In the genomic region with DNA sequence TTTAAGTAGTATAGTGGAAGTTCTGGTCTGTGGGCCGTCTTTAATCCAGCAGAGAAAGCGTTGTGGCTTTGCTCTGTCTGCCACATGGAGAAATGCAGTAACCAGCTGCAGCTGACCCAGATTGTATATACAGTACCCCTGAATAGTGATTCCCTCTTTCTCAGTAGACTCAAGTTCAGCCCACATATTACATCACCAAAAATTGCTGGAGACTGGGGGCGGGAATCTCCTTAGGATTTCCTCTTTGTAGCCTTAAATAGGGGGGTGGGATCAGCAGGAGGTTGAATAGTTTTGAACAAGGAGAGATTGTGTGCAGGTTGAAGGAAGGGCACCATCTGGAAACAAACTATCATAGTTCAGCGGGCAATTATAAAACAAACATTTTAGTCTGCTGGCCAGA, we compare ENCODE assay signal across 11 cellular contexts. TPM values are rescaled to one million over a fixed set of nuclear protein-coding genes. Genes with fewer than 3 reads are reported as not detected.
DNase-seq lines count a peak whose midpoint lies in the region; ATAC-seq, FAIRE-seq and TF ChIP-seq lines count a peak whose summit lies in the region.
"Had no signal": no experiment of that assay in that cellular context is flagged by ENCODE, and none has a peak within 500 bp of the region (broad histone marks: within the 10 kb centered on the region; RNA-seq: fewer than 3 reads in every experiment).

A gene with protein sequence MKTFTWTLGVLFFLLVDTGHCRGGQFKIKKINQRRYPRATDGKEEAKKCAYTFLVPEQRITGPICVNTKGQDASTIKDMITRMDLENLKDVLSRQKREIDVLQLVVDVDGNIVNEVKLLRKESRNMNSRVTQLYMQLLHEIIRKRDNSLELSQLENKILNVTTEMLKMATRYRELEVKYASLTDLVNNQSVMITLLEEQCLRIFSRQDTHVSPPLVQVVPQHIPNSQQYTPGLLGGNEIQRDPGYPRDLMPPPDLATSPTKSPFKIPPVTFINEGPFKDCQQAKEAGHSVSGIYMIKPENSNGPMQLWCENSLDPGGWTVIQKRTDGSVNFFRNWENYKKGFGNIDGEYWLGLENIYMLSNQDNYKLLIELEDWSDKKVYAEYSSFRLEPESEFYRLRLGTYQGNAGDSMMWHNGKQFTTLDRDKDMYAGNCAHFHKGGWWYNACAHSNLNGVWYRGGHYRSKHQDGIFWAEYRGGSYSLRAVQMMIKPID (minus strand): TSS at position 134 of the 400 bp plus-strand sequence. CDS start 5,301 bp downstream, outside the sequence.

- H3K4me3 ChIP-seq in HEK293 (ENCODE audit: low read depth, low read length): no peak within 1 kb of the TSS
- peak within 1 kb of the TSS; percentile 1 for H3K4me3 ChIP-seq in colonic mucosa
- peak within 1 kb of the TSS; percentile 46 to 75 (median 68) for H3K4me3 ChIP-seq in HepG2 (replicated peaks in 1 of 3; ENCODE audit: insufficient read depth in 1 of 3, low read depth in 2 of 3, low read length in 3 of 3)
- peak within 1 kb of the TSS in 1 of 2 donors; percentile 7 for H3K4me3 ChIP-seq in small intestine (ENCODE audit: low read depth in 1 of 2, low read length in 2 of 2)

- ATAC-seq in HepG2 (peak; percentile 88), T-helper 17 cell (no peak)
- no peak for ATAC-seq in stimulated activated naive CD8-positive, alpha-beta T cell treated with anti-CD3 and anti-CD28 coated beads, Interleukin-15, Interleukin-2, amounts not matched to agents 100 U/mL and 50 U/mL, for 24 hours
- ATAC-seq: activated CD8-positive, alpha-beta memory T cell treated with anti-CD3 and anti-CD28 coated beads, Interleukin-2, amount 10 ng/mL, durations not matched to agents 7 days and 5 days had no signal

- no peaks in the 10 kb centered on the region for H3K36me3 Mint-ChIP-seq in T-helper 17 cell (ENCODE audit: low read depth)
- H3K36me3 Mint-ChIP-seq: activated CD8-positive, alpha-beta memory T cell treated with anti-CD3 and anti-CD28 coated beads, Interleukin-2, amount 10 ng/mL, durations not matched to agents 7 days and 5 days had no signal

- TF ChIP-seq POLR2A in HepG2 (IDR thresholded peaks at IDR 0.05; ENCODE audit: insufficient read depth in 1 of 2, low read depth in 2 of 2, low read length in 2 of 2) (no peak), erythroblast (IDR thresholded peaks at IDR 0.05; ENCODE audit: low read length) (no peak)

- H3K9ac ChIP-seq in colonic mucosa (ENCODE audit: low read depth in 2 of 2, low read length in 2 of 2) (peak within 1 kb of the TSS in 1 of 2 donors; percentile 32), HepG2 (ENCODE audit: insufficient read depth, low read depth, low read length) (peak within 1 kb of the TSS; percentile 33; the same call in 1 of the 2 replicates)

- POLR2A ChIA-PET in HEK293 (lab: Yijun Ruan, JAX): no interaction called here
- POLR2A ChIA-PET in HepG2 (lab: Yijun Ruan, JAX): interaction anchor here (1.0 to 1.1 kb wide), 2 partner anchors 11 to 46 kb away, joined by 4 read pairs; no protein-coding TSS in a partner anchor

- no peak for TF ChIP-seq RAD21 in HepG2 (CRISPR knock-in tag; IDR thresholded peaks at IDR 0.05)

- CTCF ChIA-PET in HEK293 (lab: Yijun Ruan, JAX): interaction anchor here (0.6 kb wide), 2 partner anchors 10 to 697 kb away, joined by 3 to 5 read pairs; no protein-coding TSS in a partner anchor
- CTCF ChIA-PET in HepG2 (lab: Yijun Ruan, JAX; ENCODE audit: low intra/inter-chr PET ratio, low total read pairs): no interaction called here

- H3K27ac Mint-ChIP-seq in T-helper 17 cell: no peak within 1 kb of the TSS
- H3K27ac Mint-ChIP-seq: activated CD8-positive, alpha-beta memory T cell treated with anti-CD3 and anti-CD28 coated beads, Interleukin-2, amount 10 ng/mL, durations not matched to agents 7 days and 5 days had no signal

- TF ChIP-seq CTCF in HEK293 (tag by site-specific recombination; IDR thresholded peaks at IDR 0.05) (no peak), colonic mucosa (IDR thresholded peaks at IDR 0.05) (no peak), HepG2 (CRISPR knock-in tag; IDR thresholded peaks at IDR 0.05) (no peak)

- no peak within 1 kb of the TSS for H3K4me3 Mint-ChIP-seq in T-helper 17 cell
- H3K4me3 Mint-ChIP-seq: activated CD8-positive, alpha-beta memory T cell treated with anti-CD3 and anti-CD28 coated beads, Interleukin-2, amount 10 ng/mL, durations not matched to agents 7 days and 5 days had no signal

- H4K20me1 ChIP-seq in HepG2 (ENCODE audit: insufficient read depth, low read length): no peaks in the 10 kb centered on the region; the same call in 1 of the 2 replicates

- H3K4me2 ChIP-seq in HepG2 (ENCODE audit: low read depth, low read length): peak within 1 kb of the TSS; percentile 75

- no peak for DNase-seq in colonic mucosa
- peak; percentile 88 for DNase-seq in HepG2 (ENCODE audit: low spot score)
- no peak for DNase-seq in small intestine
- no peak for DNase-seq in NCI-H1436 (lab: John Stamatoyannopoulos, UW)
- DNase-seq in stimulated activated naive CD8-positive, alpha-beta T cell treated with anti-CD3 and anti-CD28 coated beads, Interleukin-15, Interleukin-2, amounts not matched to agents 100 U/mL and 50 U/mL, for 24 hours: no peak
- no peak for DNase-seq in T-helper 17 cell
- no peak for DNase-seq in erythroblast (lab: John Stamatoyannopoulos, UW)
- DNase-seq: activated CD8-positive, alpha-beta memory T cell treated with anti-CD3 and anti-CD28 coated beads, Interleukin-2, amount 10 ng/mL, durations not matched to agents 7 days and 5 days; glutamatergic neuron had no signal

- 3% methylated on average over 4 of the region's 4 CpGs for WGBS in HepG2 (ENCODE audit: low lambda C conversion rate)
- 19 to 31% (median 30%) methylated on average over 4 of the region's 4 CpGs for WGBS in small intestine, 3 donors

- H3K4me1 Mint-ChIP-seq in T-helper 17 cell: peaks cover 5% of the 10 kb centered on the region

- H3K27me3 Mint-ChIP-seq in T-helper 17 cell: no peaks in the 10 kb centered on the region
- H3K27me3 Mint-ChIP-seq: activated CD8-positive, alpha-beta memory T cell treated with anti-CD3 and anti-CD28 coated beads, Interleukin-2, amount 10 ng/mL, durations not matched to agents 7 days and 5 days had no signal

- H3K36me3 ChIP-seq in HEK293 (ENCODE audit: control insufficient read depth in 2 of 2, insufficient read depth in 1 of 2, low read length in 2 of 2): no peaks in the 10 kb centered on the region
- no peaks in the 10 kb centered on the region for H3K36me3 ChIP-seq in colonic mucosa
- no peaks in the 10 kb centered on the region for H3K36me3 ChIP-seq in HepG2 (replicated peaks in 1 of 2; ENCODE audit: control insufficient read depth in 1 of 2, insufficient read depth in 2 of 2, low read length in 2 of 2)
- no peaks in the 10 kb centered on the region for H3K36me3 ChIP-seq in small intestine (ENCODE audit: control insufficient read depth in 2 of 2, insufficient read depth in 2 of 2, low read length in 2 of 2)

- H3K4me1 ChIP-seq in HEK293 (ENCODE audit: control insufficient read depth, insufficient read depth, low read length): peaks cover 16% of the 10 kb centered on the region
- peaks cover 3% of the 10 kb centered on the region for H3K4me1 ChIP-seq in colonic mucosa
- peaks cover 54% of the 10 kb centered on the region for H3K4me1 ChIP-seq in HepG2 (ENCODE audit: insufficient read depth, low read length)
- H3K4me1 ChIP-seq in small intestine (ENCODE audit: control insufficient read depth in 2 of 2, insufficient read depth in 1 of 2, low read depth in 1 of 2, low read length in 1 of 2): peaks cover 6% of the 10 kb centered on the region in 2 donors

- no peak within 1 kb of the TSS for H2AFZ ChIP-seq in HepG2 (ENCODE audit: low read length)

- peaks cover 19% of the 10 kb centered on the region for H3K79me2 ChIP-seq in HepG2 (ENCODE audit: insufficient read depth, low read length)

- H3K27me3 ChIP-seq in colonic mucosa (no peaks in the 10 kb centered on the region), HepG2 (ENCODE audit: control insufficient read depth in 1 of 2, insufficient read depth in 2 of 2, low read length in 2 of 2) (no peaks in the 10 kb centered on the region), small intestine (ENCODE audit: control insufficient read depth in 2 of 2, insufficient read depth in 2 of 2, low read length in 2 of 2) (no peaks in the 10 kb centered on the region)

- TF ChIP-seq EP300 in HepG2 (IDR thresholded peaks at IDR 0.05; ENCODE audit: low read depth in 2 of 2, low read length in 2 of 2): peak in 1 of 2 experiments; percentile 65; a peak in 2 of 4 replicates
- no peak for TF ChIP-seq EP300 in HepG2 (CRISPR knock-in tag; IDR thresholded peaks at IDR 0.05; ENCODE audit: borderline replicate concordance)

- BruUV-seq in HepG2 (replicated peaks; lab: Mats Ljungman, UMichigan): no TSS peak

- no peaks in the 10 kb centered on the region for H3K9me3 ChIP-seq in HEK293 (ENCODE audit: control insufficient read depth, insufficient read depth, low read depth, low read length)
- H3K9me3 ChIP-seq in colonic mucosa: no peaks in the 10 kb centered on the region
- H3K9me3 ChIP-seq in HepG2 (ENCODE audit: low read length): no peaks in the 10 kb centered on the region
- no peaks in the 10 kb centered on the region for H3K9me3 ChIP-seq in small intestine (ENCODE audit: control insufficient read depth, low read depth)
- no peaks in the 10 kb centered on the region for H3K9me3 ChIP-seq in T-helper 17 cell (ENCODE audit: control insufficient read depth, low read length, poor library complexity, severe bottlenecking)

- peak; percentile 34 for FAIRE-seq in HepG2 (lab: Jason Lieb, UNC)
- FAIRE-seq in small intestine (lab: Jason Lieb, UNC): no peak

- H3K27ac ChIP-seq in HEK293 (ENCODE audit: extremely low read depth, low read depth, low read length) (no peak within 1 kb of the TSS), colonic mucosa (peak within 1 kb of the TSS; percentile 25), HepG2 (ENCODE audit: extremely low read length, insufficient read depth, low read length) (peak within 1 kb of the TSS; percentile 63), small intestine (ENCODE audit: low read depth in 1 of 2, low read length in 1 of 2) (peak within 1 kb of the TSS; percentile 73 to 77)

- intact Hi-C loops in colonic mucosa (cut with DNase I): no loop called here
- intact Hi-C loops in HepG2 (cut with micrococcal nuclease; ENCODE audit: unreplicated experiment): loop anchor here (2.0 to 10.0 kb wide), 4 partner anchors 46 to 326 kb away; no protein-coding TSS in a partner anchor

- in situ Hi-C loops in HepG2 (cut with HindIII; ENCODE audit: extremely low pct_ligation_motif_present, low pct_unique_long_range_greater_than_20kb): no loop called here

RNA-seq across cellular contexts. Expression of the gene that starts here (rescaled TPM):
- total RNA-seq in colonic mucosa (1 to 10 TPM; 2.8 to 5.7 TPM), HepG2 (2016; rRNA removed; fragmentation: Illumina TruSeq; extraction: Trizol) (2.2 and 2.9 TPM in 2 replicates), T-helper 17 cell (not detected)
- total RNA-seq in HepG2 (2016; cell fraction: cytosol; rRNA removed; fragmentation: Illumina TruSeq; extraction: Trizol; ENCODE audit: low read depth): 0.71 TPM in 1 of 2 replicates, not detected in the other
- total RNA-seq in HepG2 (2016; cell fraction: insoluble cytoplasmic fraction; rRNA removed; fragmentation: Illumina TruSeq; extraction: Trizol): 1.7 and 2.9 TPM in 2 replicates
- 0.56 and 0.59 TPM in 2 replicates for total RNA-seq in HepG2 (2016; cell fraction: membrane; rRNA removed; fragmentation: Illumina TruSeq; extraction: Trizol)
- 3.6 and 4.3 TPM in 2 replicates for total RNA-seq in HepG2 (2016; cell fraction: nucleus; rRNA removed; fragmentation: Illumina TruSeq; extraction: Trizol)
- polyA plus RNA-seq in HepG2 (2011; rRNA removed) (3.5 and 9.3 TPM in 2 replicates), small intestine (10 to 100 TPM in 1 of 3 donors, 1 to 10 TPM in 2; 1.3 to 24.4 (median 4.1) TPM)
- 3.1 and 3.2 TPM in 2 replicates for polyA plus RNA-seq in HepG2 (2011; cell fraction: cytosol; rRNA removed)
- 1.5 and 3.6 TPM in 2 replicates for polyA plus RNA-seq in HepG2 (2011; cell fraction: nucleus; rRNA removed)
- 2.9 and 6.3 TPM in 2 replicates for polyA plus RNA-seq in HepG2 (2012)
- polyA plus RNA-seq in HepG2 (2016; cell fraction: cytosol; fragmentation: Illumina TruSeq; extraction: Trizol; ENCODE audit: low read depth): 0.10 and 0.25 TPM in 2 replicates
- 1.5 and 1.8 TPM in 2 replicates for polyA plus RNA-seq in HepG2 (2016; cell fraction: insoluble cytoplasmic fraction; fragmentation: Illumina TruSeq; extraction: Trizol; ENCODE audit: low read depth)
- 0.27 and 0.65 TPM in 2 replicates for polyA plus RNA-seq in HepG2 (2016; cell fraction: membrane; fragmentation: Illumina TruSeq; extraction: Trizol; ENCODE audit: low read depth)
- polyA plus RNA-seq in HepG2 (2016; cell fraction: nucleus; fragmentation: Illumina TruSeq; extraction: Trizol; ENCODE audit: insufficient read depth, low read depth): 3.7 and 4.3 TPM in 2 replicates
- 4.0 TPM in 1 of 2 replicates, not detected in the other for polyA minus RNA-seq in HepG2 (2011; rRNA and poly(A)+ RNA removed; ENCODE audit: low replicate concordance)
- polyA minus RNA-seq in HepG2 (2011; cell fraction: cytosol; rRNA and poly(A)+ RNA removed): 2.1 and 3.0 TPM in 2 replicates
- 4.4 and 6.7 TPM in 2 replicates for polyA minus RNA-seq in HepG2 (2011; cell fraction: nucleus; rRNA and poly(A)+ RNA removed)
- total RNA-seq: activated CD8-positive, alpha-beta memory T cell treated with anti-CD3 and anti-CD28 coated beads, Interleukin-2, amount 10 ng/mL, durations not matched to agents 7 days and 5 days; Daoy had no signal
